ENCODE assay signal across 20 cellular contexts in the genomic region with DNA sequence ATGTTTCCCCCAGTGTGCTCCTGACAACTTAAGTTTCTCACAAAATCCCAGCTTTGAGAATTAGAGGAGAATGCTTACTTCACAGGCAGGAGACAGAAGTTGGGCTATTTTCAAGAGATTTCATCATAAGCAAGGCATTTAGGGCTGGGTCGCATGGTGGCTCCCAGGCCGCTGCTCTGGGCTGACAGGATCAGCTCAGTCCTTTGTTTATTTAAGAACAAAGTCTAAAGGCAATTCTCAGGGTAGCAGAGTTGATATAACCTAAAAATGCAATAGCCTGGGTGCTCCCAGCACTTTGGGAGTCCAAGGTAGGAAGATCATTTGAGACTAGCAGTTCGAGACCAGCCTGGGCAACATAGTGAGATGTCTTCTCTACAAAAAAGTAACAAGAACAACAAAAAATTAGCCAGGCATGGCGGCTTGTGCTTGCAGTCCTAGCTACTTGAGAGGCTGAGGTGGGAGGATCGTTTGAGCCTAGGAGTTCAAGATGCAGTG. TPM values are rescaled to one million over a fixed set of nuclear protein-coding genes. Genes with fewer than 3 reads are reported as not detected.
DNase-seq lines count a peak whose midpoint lies in the region; ATAC-seq, FAIRE-seq and TF ChIP-seq lines count a peak whose summit lies in the region.
"Had no signal": no experiment of that assay in that cellular context is flagged by ENCODE, and none has a peak within 500 bp of the region (broad histone marks: within the 10 kb centered on the region; RNA-seq: fewer than 3 reads in every experiment).

No MANE protein-coding gene starts in this region.

- no peaks in the 10 kb centered on the region for H3K9me3 ChIP-seq in body of pancreas
- H3K9me3 ChIP-seq in small intestine (ENCODE audit: control insufficient read depth, low read depth), result no peaks in the 10 kb centered on the region
- no peaks in the 10 kb centered on the region for H3K9me3 ChIP-seq in ovary

- no peak for TF ChIP-seq POLR2A in body of pancreas (IDR thresholded peaks at IDR 0.05)
- no peak for TF ChIP-seq POLR2A in ovary (IDR thresholded peaks at IDR 0.05)

- peak; percentile 45 for ATAC-seq in body of pancreas
- ATAC-seq: K562; stimulated activated effector memory CD8-positive, alpha-beta T cell treated with anti-CD3 and anti-CD28 coated beads, Interleukin-12 subunit alpha, Interleukin-12 subunit beta, amount 100 ng/mL, for 72 hours had no signal

- FAIRE-seq in small intestine (lab: Jason Lieb, UNC), result no peak
- FAIRE-seq: K562, RCC 7860 had no signal

- TF ChIP-seq EP300 in ovary (IDR thresholded peaks at IDR 0.05), result no peak

- H3K4me3 ChIP-seq in body of pancreas (no peak overlapping the region), small intestine (ENCODE audit: low read depth in 1 of 2, low read length in 2 of 2) (no peak overlapping the region), ovary (no peak overlapping the region)
- H3K4me3 ChIP-seq: K562, skin epidermis, tibial nerve had no signal

- peak; percentile 69 for DNase-seq in LoVo (ENCODE audit: low spot score)
- peak in 1 of 4 donors; percentile 63 for DNase-seq in body of pancreas
- peak; percentile 62 for DNase-seq in iris pigment epithelial cell (ENCODE audit: low read depth)
- DNase-seq in small intestine, result peak; percentile 58
- DNase-seq in ovary, result no peak
- DNase-seq in COR-L47 (lab: John Stamatoyannopoulos, UW), result no peak
- no peak for DNase-seq in activated gamma-delta T cell treated with Interleukin-2 at 50 U/mL for 16 hours
- DNase-seq: activated CD4-positive, alpha-beta memory T cell treated with anti-CD3 and anti-CD28 coated beads, Interleukin-2, amount 10 ng/mL, durations not matched to agents 7 days and 5 days; cerebellar nuclear complex; endodermal cell; immature natural killer cell; nucleus accumbens; T-helper 1 cell had no signal

- no peaks in the 10 kb centered on the region for H3K27me3 ChIP-seq in body of pancreas
- H3K27me3 ChIP-seq in small intestine (ENCODE audit: control insufficient read depth in 2 of 2, insufficient read depth in 2 of 2, low read length in 2 of 2), result no peaks in the 10 kb centered on the region
- H3K27me3 ChIP-seq in ovary, result no peaks in the 10 kb centered on the region
- H3K27me3 ChIP-seq: tibial nerve had no signal

- TF ChIP-seq CTCF in body of pancreas (IDR thresholded peaks at IDR 0.05) (no peak), ovary (IDR thresholded peaks at IDR 0.05) (no peak)

- intact Hi-C loops in body of pancreas (cut with DNase I), result no loop called here
- intact Hi-C loops in ovary (cut with DNase I), result no loop called here

- H3K4me1 ChIP-seq in body of pancreas (peaks cover 10% of the 10 kb centered on the region), small intestine (ENCODE audit: control insufficient read depth in 2 of 2, insufficient read depth in 1 of 2, low read depth in 1 of 2, low read length in 1 of 2) (peaks cover 0 to 9% of the 10 kb centered on the region in 2 donors), ovary (ENCODE audit: insufficient read depth) (no peaks in the 10 kb centered on the region)

- H3K27ac ChIP-seq in body of pancreas (peak overlapping the region in 1 of 4 donors; percentile 42), small intestine (ENCODE audit: low read depth in 1 of 2, low read length in 1 of 2) (no peak overlapping the region), ovary (no peak overlapping the region)
- H3K27ac ChIP-seq: tibial nerve, VCaP had no signal

- H3K36me3 ChIP-seq in body of pancreas (replicated peaks in 1 of 2; ENCODE audit: insufficient read depth in 1 of 2, low read depth in 2 of 2) (no peaks in the 10 kb centered on the region), small intestine (ENCODE audit: control insufficient read depth in 2 of 2, insufficient read depth in 2 of 2, low read length in 2 of 2) (no peaks in the 10 kb centered on the region), ovary (no peaks in the 10 kb centered on the region)
- H3K36me3 ChIP-seq: tibial nerve had no signal

- WGBS in body of pancreas, 2 donors, result 60 to 61% methylated on average over 5 of the region's 5 CpGs
- 30 to 48% (median 40%) methylated on average over 5 of the region's 5 CpGs for WGBS in small intestine, 3 donors
- 59 to 69% (median 66%) methylated on average over 5 of the region's 5 CpGs for WGBS in ovary, 3 donors

RNA-seq across cellular contexts. Expression of gene FOXQ1, which starts 10.9 kb away (rescaled TPM):
- total RNA-seq in body of pancreas (10 to 100 TPM in 1 of 2 donors, 1 to 10 TPM in 1; 4.9 to 17.4 TPM), ovary (1 to 10 TPM in 3 of 7 donors, under 1 TPM in 3, not detected in 1; 0.18 to 4.3 (median 1.0) TPM)
- polyA plus RNA-seq in small intestine (1 to 10 TPM in 2 of 3 donors, under 1 TPM in 1; 0.54 to 1.7 (median 1.3) TPM), ovary (under 1 TPM; 0.07 TPM)
- total RNA-seq: activated CD4-positive, alpha-beta memory T cell treated with anti-CD3 and anti-CD28 coated beads, Interleukin-2, amount 10 ng/mL, durations not matched to agents 7 days and 5 days; K562 had no signal
- polyA plus RNA-seq: CD14-positive monocyte, immature natural killer cell, K562 had no signal

Comparison
In these comparisons a context has a peak if more than half of its experiments do, and no peak if none do; other contexts are left out.
1. DNase-seq: peak in LoVo (single experiment), iris pigment epithelial cell (single experiment) and small intestine (single experiment); none in ovary (0 of 5), COR-L47 (single experiment) and activated gamma-delta T cell treated with Interleukin-2 at 50 U/mL for 16 hours (single experiment).